In genomic region chr1:116465477-116465844, GRCh38 we compare ENCODE assay signal across 16 cellular contexts.
A peak's percentile ranks its signal among the peaks of the same experiment; 100 is the strongest.
DNase-seq lines count a peak whose midpoint lies in the region; ATAC-seq and TF ChIP-seq lines count a peak whose summit lies in the region.
"Had no signal": no experiment of that assay in that cellular context is flagged by ENCODE, and none has a peak within 500 bp of the region (broad histone marks: within the 10 kb centered on the region; RNA-seq: fewer than 3 reads in every experiment).

No MANE protein-coding gene starts in this region.

- H3K9me3 ChIP-seq in body of pancreas (no peaks in the 10 kb centered on the region), mesodermal cell (ENCODE audit: control insufficient read depth, low read length) (no peaks in the 10 kb centered on the region)
- H3K9me3 ChIP-seq: BE2C, HAP-1 had no signal

- H3K27ac Mint-ChIP-seq in progenitor cell of endocrine pancreas = peak overlapping the region; percentile 97
- H3K27ac Mint-ChIP-seq: CD4-positive, CD25-positive, alpha-beta regulatory T cell; IgD-negative memory B cell had no signal

- H3K27ac ChIP-seq in 22Rv1 (peak overlapping the region; percentile 44), body of pancreas (peak overlapping the region; percentile 23 to 76 (median 66)), mesodermal cell (ENCODE audit: low read depth, low read length, severe bottlenecking) (peak overlapping the region; percentile 82)
- H3K27ac ChIP-seq: GM23248 had no signal

- H3K36me3 ChIP-seq in body of pancreas (replicated peaks in 1 of 2; ENCODE audit: insufficient read depth in 1 of 2, low read depth in 2 of 2) (no peaks in the 10 kb centered on the region), mesodermal cell (ENCODE audit: control insufficient read depth, insufficient read depth, low read length) (no peaks in the 10 kb centered on the region)
- H3K36me3 ChIP-seq: BE2C, HAP-1 had no signal

- H3K36me3 Mint-ChIP-seq in progenitor cell of endocrine pancreas (ENCODE audit: insufficient read depth) = no peaks in the 10 kb centered on the region

- H3K27me3 Mint-ChIP-seq in progenitor cell of endocrine pancreas = no peaks in the 10 kb centered on the region
- H3K27me3 Mint-ChIP-seq: CD4-positive, CD25-positive, alpha-beta regulatory T cell had no signal

- no peak for TF ChIP-seq CTCF in 22Rv1 (IDR thresholded peaks at IDR 0.05)
- no peak for TF ChIP-seq CTCF in body of pancreas (IDR thresholded peaks at IDR 0.05)
- TF ChIP-seq CTCF in progenitor cell of endocrine pancreas (IDR thresholded peaks at IDR 0.05; ENCODE audit: unreplicated experiment) = no peak

- H3K9me3 Mint-ChIP-seq in progenitor cell of endocrine pancreas (ENCODE audit: low read depth) = peaks cover 3% of the 10 kb centered on the region
- H3K9me3 Mint-ChIP-seq: CD4-positive, CD25-positive, alpha-beta regulatory T cell had no signal

- H3K4me1 ChIP-seq in body of pancreas = peaks cover 26% of the 10 kb centered on the region
- peaks cover 23% of the 10 kb centered on the region for H3K4me1 ChIP-seq in mesodermal cell (ENCODE audit: control insufficient read depth, insufficient read depth, low read length, poor library complexity, severe bottlenecking)
- H3K4me1 ChIP-seq: HAP-1 had no signal

- WGBS in body of pancreas, 2 donors = 67 to 69% methylated on average over 4 of the region's 4 CpGs
- WGBS in mesodermal cell (ENCODE audit: insufficient coverage in 2 of 2), 2 experiments = 95 to 96% methylated on average over 4 of the region's 4 CpGs

- ATAC-seq in body of pancreas (no peak), HG02973 (IDR thresholded peaks at IDR 0.05; ENCODE audit: unreplicated experiment) (no peak)

- H3K4me3 ChIP-seq in body of pancreas (no peak overlapping the region), mesodermal cell (ENCODE audit: extremely low read depth, insufficient read depth, low read length, poor library complexity, severe bottlenecking) (no peak overlapping the region)
- H3K4me3 ChIP-seq: GM23248, HAP-1 had no signal

- no peak for TF ChIP-seq POLR2A in body of pancreas (IDR thresholded peaks at IDR 0.05)

- intact Hi-C loops in body of pancreas (cut with DNase I) = no loop called here

- H3K27me3 ChIP-seq in body of pancreas = no peaks in the 10 kb centered on the region
- H3K27me3 ChIP-seq: BE2C had no signal

- H3K4me1 Mint-ChIP-seq in progenitor cell of endocrine pancreas (ENCODE audit: low read depth) = peaks cover 31% of the 10 kb centered on the region
- H3K4me1 Mint-ChIP-seq: CD4-positive, CD25-positive, alpha-beta regulatory T cell; IgD-negative memory B cell had no signal

- peak overlapping the region; percentile 35 for H3K4me3 Mint-ChIP-seq in progenitor cell of endocrine pancreas (ENCODE audit: low read depth)
- H3K4me3 Mint-ChIP-seq: CD4-positive, CD25-positive, alpha-beta regulatory T cell; IgD-negative memory B cell had no signal

- DNase-seq in body of pancreas (no peak), progenitor cell of endocrine pancreas (ENCODE audit: low spot score, unreplicated experiment) (no peak), ecto neural progenitor cell (ENCODE audit: low spot score) (no peak), cerebellar cortex (ENCODE audit: low spot score) (no peak)
- DNase-seq: ACHN; BE2C; C1 segment of cervical spinal cord; CD4-positive, CD25-positive, alpha-beta regulatory T cell; DMS79; GDM1; GM23248 had no signal
